Comparison of ENCODE assay signal across 2 cellular contexts in the genomic region with DNA sequence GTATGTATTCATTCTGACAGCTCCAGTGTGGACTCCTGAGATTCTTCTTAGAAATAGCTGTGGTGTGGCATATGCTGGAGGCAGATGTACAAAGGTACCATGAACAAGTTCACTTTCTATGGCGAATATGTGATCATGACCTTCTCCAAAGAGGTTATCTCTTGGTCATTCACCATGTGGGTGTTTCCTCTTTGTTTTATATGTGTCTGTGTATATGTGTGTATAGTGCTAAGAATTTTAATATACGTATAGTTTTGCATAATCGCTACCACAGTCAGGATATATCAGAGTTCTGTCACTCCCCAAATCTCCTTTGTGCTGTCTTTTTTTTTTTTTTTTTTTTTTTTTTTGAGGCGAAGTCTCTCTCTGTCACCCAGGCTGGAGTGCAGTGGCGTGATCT.
TF ChIP-seq lines count a peak whose summit lies in the region.

No MANE protein-coding gene starts in this region.

TF ChIP-seq in WTC11, 78 proteins besides CTCF, POLR2A, EP300 and RAD21:
- TF ChIP-seq CREM (CRISPR knock-in tag; IDR thresholded peaks at IDR 0.05) (no peak), GTF2I (CRISPR knock-in tag; conservative IDR thresholded peaks at IDR 0.05) (no peak), JUN (CRISPR knock-in tag; IDR thresholded peaks at IDR 0.05) (no peak), FOXJ3 (CRISPR knock-in tag; IDR thresholded peaks at IDR 0.05; ENCODE audit: borderline replicate concordance) (no peak), ZNF263 (CRISPR knock-in tag; IDR thresholded peaks at IDR 0.05; ENCODE audit: low read depth) (no peak)
- TF ChIP-seq, protein P1, sequence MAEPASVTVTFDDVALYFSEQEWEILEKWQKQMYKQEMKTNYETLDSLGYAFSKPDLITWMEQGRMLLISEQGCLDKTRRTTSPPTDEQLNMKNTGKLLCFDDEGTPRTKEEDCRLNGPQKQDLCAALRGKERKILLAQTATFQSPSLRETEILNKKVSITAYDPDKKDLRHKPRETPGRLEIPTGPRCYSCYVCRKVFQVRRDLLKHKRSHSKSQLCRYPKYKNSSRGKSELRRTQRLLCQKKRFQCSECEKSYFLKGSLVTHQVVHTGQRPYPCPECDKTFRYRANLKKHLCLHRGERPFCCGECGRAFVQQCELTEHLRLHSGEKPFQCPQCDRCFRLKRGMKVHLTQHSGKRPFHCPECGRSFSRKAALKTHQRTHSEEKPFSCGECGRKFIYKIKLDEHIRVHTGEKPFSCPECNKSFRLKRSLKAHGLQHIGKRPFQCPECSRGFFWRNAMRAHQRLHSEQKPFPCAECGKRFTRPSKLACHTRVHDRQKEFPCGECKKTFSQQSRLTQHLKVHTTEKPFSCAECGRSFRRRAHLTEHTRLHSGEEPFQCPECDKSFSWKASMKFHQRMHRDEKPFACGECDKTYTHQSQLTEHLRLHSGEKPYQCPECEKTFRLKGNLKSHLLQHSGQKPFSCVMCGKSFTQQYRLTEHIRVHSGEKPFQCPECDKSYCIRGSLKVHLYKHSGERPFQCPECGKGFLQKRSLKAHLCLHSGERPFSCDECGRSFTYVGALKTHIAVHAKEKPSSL (CRISPR knock-in tag; conservative IDR thresholded peaks at IDR 0.05): no peak
- TF ChIP-seq, protein P2, sequence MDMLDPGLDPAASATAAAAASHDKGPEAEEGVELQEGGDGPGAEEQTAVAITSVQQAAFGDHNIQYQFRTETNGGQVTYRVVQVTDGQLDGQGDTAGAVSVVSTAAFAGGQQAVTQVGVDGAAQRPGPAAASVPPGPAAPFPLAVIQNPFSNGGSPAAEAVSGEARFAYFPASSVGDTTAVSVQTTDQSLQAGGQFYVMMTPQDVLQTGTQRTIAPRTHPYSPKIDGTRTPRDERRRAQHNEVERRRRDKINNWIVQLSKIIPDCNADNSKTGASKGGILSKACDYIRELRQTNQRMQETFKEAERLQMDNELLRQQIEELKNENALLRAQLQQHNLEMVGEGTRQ (CRISPR knock-in tag; IDR thresholded peaks at IDR 0.05): no peak
- TF ChIP-seq, protein P3, sequence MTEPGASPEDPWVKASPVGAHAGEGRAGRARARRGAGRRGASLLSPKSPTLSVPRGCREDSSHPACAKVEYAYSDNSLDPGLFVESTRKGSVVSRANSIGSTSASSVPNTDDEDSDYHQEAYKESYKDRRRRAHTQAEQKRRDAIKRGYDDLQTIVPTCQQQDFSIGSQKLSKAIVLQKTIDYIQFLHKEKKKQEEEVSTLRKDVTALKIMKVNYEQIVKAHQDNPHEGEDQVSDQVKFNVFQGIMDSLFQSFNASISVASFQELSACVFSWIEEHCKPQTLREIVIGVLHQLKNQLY (CRISPR knock-in tag; IDR thresholded peaks at IDR 0.05): no peak
- TF ChIP-seq, protein P4, sequence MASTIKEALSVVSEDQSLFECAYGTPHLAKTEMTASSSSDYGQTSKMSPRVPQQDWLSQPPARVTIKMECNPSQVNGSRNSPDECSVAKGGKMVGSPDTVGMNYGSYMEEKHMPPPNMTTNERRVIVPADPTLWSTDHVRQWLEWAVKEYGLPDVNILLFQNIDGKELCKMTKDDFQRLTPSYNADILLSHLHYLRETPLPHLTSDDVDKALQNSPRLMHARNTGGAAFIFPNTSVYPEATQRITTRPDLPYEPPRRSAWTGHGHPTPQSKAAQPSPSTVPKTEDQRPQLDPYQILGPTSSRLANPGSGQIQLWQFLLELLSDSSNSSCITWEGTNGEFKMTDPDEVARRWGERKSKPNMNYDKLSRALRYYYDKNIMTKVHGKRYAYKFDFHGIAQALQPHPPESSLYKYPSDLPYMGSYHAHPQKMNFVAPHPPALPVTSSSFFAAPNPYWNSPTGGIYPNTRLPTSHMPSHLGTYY (CRISPR knock-in tag; IDR thresholded peaks at IDR 0.05): no peak

TF ChIP-seq in K562, 482 proteins besides CTCF, POLR2A, EP300 and RAD21:
- TF ChIP-seq, protein P5, sequence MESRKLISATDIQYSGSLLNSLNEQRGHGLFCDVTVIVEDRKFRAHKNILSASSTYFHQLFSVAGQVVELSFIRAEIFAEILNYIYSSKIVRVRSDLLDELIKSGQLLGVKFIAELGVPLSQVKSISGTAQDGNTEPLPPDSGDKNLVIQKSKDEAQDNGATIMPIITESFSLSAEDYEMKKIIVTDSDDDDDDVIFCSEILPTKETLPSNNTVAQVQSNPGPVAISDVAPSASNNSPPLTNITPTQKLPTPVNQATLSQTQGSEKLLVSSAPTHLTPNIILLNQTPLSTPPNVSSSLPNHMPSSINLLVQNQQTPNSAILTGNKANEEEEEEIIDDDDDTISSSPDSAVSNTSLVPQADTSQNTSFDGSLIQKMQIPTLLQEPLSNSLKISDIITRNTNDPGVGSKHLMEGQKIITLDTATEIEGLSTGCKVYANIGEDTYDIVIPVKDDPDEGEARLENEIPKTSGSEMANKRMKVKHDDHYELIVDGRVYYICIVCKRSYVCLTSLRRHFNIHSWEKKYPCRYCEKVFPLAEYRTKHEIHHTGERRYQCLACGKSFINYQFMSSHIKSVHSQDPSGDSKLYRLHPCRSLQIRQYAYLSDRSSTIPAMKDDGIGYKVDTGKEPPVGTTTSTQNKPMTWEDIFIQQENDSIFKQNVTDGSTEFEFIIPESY (CRISPR knock-in tag; IDR thresholded peaks at IDR 0.05): peak; percentile 82
- TF ChIP-seq MECOM (CRISPR knock-in tag; IDR thresholded peaks at IDR 0.05): no peak
TF ChIP-seq in K562: peak in this region for 1.
